Comparison of ENCODE assay signal across 1 cellular context in the genomic region with DNA sequence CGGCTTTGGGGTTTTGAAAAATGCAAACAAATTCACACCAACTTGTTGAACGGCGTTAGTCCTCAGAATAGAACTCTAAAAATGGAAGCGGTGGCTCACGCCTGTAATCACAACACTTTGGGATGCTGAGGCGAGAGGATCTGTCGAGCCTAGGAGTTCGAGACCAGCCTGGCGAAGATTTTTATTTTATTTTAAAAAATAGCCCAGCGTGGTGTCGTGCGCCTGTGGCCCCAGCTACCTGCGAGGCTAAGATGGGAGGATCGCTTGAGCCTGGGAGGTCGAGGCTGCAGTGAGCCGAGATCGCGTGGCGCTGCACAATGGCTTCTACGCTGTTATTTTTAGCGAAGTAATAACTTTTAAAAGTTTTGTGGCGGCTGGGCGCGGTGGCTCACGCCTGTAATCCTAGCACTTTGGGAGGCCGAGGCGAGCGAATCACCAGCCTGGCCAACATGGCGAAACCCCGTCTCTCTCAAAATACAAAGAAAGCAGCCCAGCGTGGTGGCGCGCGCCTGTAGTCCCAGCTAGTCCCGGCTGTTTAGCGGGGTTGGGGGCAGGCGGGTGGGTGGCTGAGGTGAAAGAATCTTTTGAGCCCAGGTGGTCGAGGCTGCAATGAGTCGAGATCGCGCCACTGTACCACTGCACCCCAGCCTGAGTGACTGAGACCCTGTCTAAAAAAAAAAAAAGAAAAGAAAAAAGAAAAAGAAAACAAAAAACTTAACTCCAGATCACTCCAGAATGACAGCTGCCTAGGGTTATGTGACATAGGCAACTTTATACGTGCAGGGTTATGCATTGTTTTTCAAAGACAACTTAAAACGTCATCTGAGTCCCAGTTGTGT.
TF ChIP-seq lines count a peak whose summit lies in the region.

No MANE protein-coding gene starts in this region.

TF ChIP-seq in HCT116, 20 proteins besides CTCF, POLR2A, EP300 and RAD21 (continued from another document):
- TF ChIP-seq, protein P1, sequence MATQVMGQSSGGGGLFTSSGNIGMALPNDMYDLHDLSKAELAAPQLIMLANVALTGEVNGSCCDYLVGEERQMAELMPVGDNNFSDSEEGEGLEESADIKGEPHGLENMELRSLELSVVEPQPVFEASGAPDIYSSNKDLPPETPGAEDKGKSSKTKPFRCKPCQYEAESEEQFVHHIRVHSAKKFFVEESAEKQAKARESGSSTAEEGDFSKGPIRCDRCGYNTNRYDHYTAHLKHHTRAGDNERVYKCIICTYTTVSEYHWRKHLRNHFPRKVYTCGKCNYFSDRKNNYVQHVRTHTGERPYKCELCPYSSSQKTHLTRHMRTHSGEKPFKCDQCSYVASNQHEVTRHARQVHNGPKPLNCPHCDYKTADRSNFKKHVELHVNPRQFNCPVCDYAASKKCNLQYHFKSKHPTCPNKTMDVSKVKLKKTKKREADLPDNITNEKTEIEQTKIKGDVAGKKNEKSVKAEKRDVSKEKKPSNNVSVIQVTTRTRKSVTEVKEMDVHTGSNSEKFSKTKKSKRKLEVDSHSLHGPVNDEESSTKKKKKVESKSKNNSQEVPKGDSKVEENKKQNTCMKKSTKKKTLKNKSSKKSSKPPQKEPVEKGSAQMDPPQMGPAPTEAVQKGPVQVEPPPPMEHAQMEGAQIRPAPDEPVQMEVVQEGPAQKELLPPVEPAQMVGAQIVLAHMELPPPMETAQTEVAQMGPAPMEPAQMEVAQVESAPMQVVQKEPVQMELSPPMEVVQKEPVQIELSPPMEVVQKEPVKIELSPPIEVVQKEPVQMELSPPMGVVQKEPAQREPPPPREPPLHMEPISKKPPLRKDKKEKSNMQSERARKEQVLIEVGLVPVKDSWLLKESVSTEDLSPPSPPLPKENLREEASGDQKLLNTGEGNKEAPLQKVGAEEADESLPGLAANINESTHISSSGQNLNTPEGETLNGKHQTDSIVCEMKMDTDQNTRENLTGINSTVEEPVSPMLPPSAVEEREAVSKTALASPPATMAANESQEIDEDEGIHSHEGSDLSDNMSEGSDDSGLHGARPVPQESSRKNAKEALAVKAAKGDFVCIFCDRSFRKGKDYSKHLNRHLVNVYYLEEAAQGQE (IDR thresholded peaks at IDR 0.05; ENCODE audit: low read depth), result no peak
- TF ChIP-seq SRF (IDR thresholded peaks at IDR 0.05; ENCODE audit: low read depth) (no peak), FOSL1 (IDR thresholded peaks at IDR 0.05; ENCODE audit: low read depth) (no peak), EZH2phosphoT487 (IDR thresholded peaks at IDR 0.05; ENCODE audit: borderline replicate concordance) (no peak)
